7 cellular contexts compared by ENCODE assay signal in genomic region chr20:60490184-60490583, GRCh38.
"Had no signal": no experiment of that assay in that cellular context is flagged by ENCODE, and none has a peak within 500 bp of the region (broad histone marks: within the 10 kb centered on the region; RNA-seq: fewer than 3 reads in every experiment).

No MANE protein-coding gene starts in this region.

- H3K36me3 Mint-ChIP-seq: IgD-negative memory B cell had no signal

- H3K4me3 Mint-ChIP-seq: HFFc6, IgD-negative memory B cell had no signal

- H3K4me3 ChIP-seq: GM23248, HAP-1 had no signal

- H3K27me3 Mint-ChIP-seq: IgD-negative memory B cell had no signal

- H3K4me1 Mint-ChIP-seq: IgD-negative memory B cell had no signal

- H3K36me3 ChIP-seq: HAP-1 had no signal

- FAIRE-seq: HepG2 had no signal

- H3K27ac ChIP-seq: GM23248 had no signal

- H3K27ac Mint-ChIP-seq: HFFc6, IgD-negative memory B cell had no signal

- DNase-seq: GM23248, GOT3, HFFc6 had no signal

- H3K9ac ChIP-seq: GM23248 had no signal

- H2AFZ ChIP-seq: GM23248 had no signal

- H3K9me3 ChIP-seq: HAP-1 had no signal

- H3K4me1 ChIP-seq: HAP-1 had no signal

- ATAC-seq: HCT116, HepG2 had no signal
